31 cellular contexts compared by ENCODE assay signal in genomic region chr6:25387921-25388320, GRCh38.
DNase-seq lines count a peak whose midpoint lies in the region; ATAC-seq and FAIRE-seq lines count a peak whose summit lies in the region.
"Had no signal": no experiment of that assay in that cellular context is flagged by ENCODE, and none has a peak within 500 bp of the region (broad histone marks: within the 10 kb centered on the region; RNA-seq: fewer than 3 reads in every experiment).

No MANE protein-coding gene starts in this region.

- no peak overlapping the region for H4K91ac ChIP-seq in trophoblast cell (ENCODE audit: low read depth, low read length)

- no peak overlapping the region for H2BK12ac ChIP-seq in trophoblast cell (ENCODE audit: low read length)

- no peak overlapping the region for H3K18ac ChIP-seq in trophoblast cell (ENCODE audit: low read length)

- H3K9ac ChIP-seq in trophoblast cell (ENCODE audit: low read length) = no peak overlapping the region

- H2BK5ac ChIP-seq in trophoblast cell (ENCODE audit: low read depth, low read length, poor library complexity) = no peak overlapping the region

- H3K23ac ChIP-seq in trophoblast cell (ENCODE audit: low read length) = no peak overlapping the region

- no peaks in the 10 kb centered on the region for H3K4me1 ChIP-seq in trophoblast cell (ENCODE audit: control insufficient read depth in 1 of 2, insufficient read depth in 2 of 2, low read length in 2 of 2)
- H3K4me1 ChIP-seq: BE2C, prostate gland had no signal

- H3K36me3 ChIP-seq in trophoblast cell (ENCODE audit: control insufficient read depth in 1 of 2, insufficient read depth in 2 of 2, low read length in 2 of 2) = no peaks in the 10 kb centered on the region
- H3K36me3 ChIP-seq: ascending aorta, BE2C, esophagus muscularis mucosa, prostate gland, upper lobe of right lung had no signal

- H4K8ac ChIP-seq in trophoblast cell (ENCODE audit: low read depth, low read length) = no peak overlapping the region

- H3K27me3 ChIP-seq in trophoblast cell (ENCODE audit: insufficient read depth, low read length) = no peaks in the 10 kb centered on the region
- H3K27me3 ChIP-seq: ascending aorta, BE2C, esophagus muscularis mucosa, foreskin keratinocyte, upper lobe of right lung had no signal

- no peaks in the 10 kb centered on the region for H3K27me3 Mint-ChIP-seq in central memory CD8-positive, alpha-beta T cell
- H3K27me3 Mint-ChIP-seq: activated naive CD8-positive, alpha-beta T cell treated with anti-CD3 and anti-CD28 coated beads, Interleukin-2, amount 10 ng/mL, durations not matched to agents 7 days and 5 days; activated T-cell treated with anti-CD3 and anti-CD28 coated beads, Interleukin-2, amount 50 U/mL, for 24 hours; dendritic cell treated with granulocyte-macrophage colony-stimulating factor and Interleukin-4, amounts not matched to agents 40 ng/mL and 50 ng/mL, for 4 days had no signal

- no peak overlapping the region for H4K12ac ChIP-seq in trophoblast cell (ENCODE audit: low read depth, low read length)

- no peaks in the 10 kb centered on the region for H3K9me3 ChIP-seq in trophoblast cell (ENCODE audit: insufficient read depth, low read depth, low read length)
- H3K9me3 ChIP-seq: ascending aorta, BE2C, esophagus muscularis mucosa, prostate gland, upper lobe of right lung had no signal

- H3K9me3 Mint-ChIP-seq in central memory CD8-positive, alpha-beta T cell = no peaks in the 10 kb centered on the region
- H3K9me3 Mint-ChIP-seq: activated T-cell treated with anti-CD3 and anti-CD28 coated beads, Interleukin-2, amount 50 U/mL, for 24 hours; GM23338; HFFc6; stimulated activated effector memory CD8-positive, alpha-beta T cell treated with anti-CD3 and anti-CD28 coated beads, Interleukin-12 subunit alpha, Interleukin-12 subunit beta, amount 100 ng/mL, for 72 hours had no signal

- ATAC-seq in GM18502 (IDR thresholded peaks at IDR 0.05; ENCODE audit: poor library complexity, unreplicated experiment) (peak; percentile 16), GM21619 (IDR thresholded peaks at IDR 0.05; ENCODE audit: unreplicated experiment) (peak; percentile 23), HG03378 (IDR thresholded peaks at IDR 0.05; ENCODE audit: unreplicated experiment) (peak; percentile 14)
- no peak for ATAC-seq in central memory CD8-positive, alpha-beta T cell (replicated peaks; ENCODE audit: extremely low read depth, poor library complexity, severe bottlenecking)
- ATAC-seq: GM23338; sciatic nerve; stimulated activated effector memory CD8-positive, alpha-beta T cell treated with anti-CD3 and anti-CD28 coated beads, Interleukin-12 subunit alpha, Interleukin-12 subunit beta, amount 100 ng/mL, for 72 hours; upper lobe of right lung had no signal

- H2BK120ac ChIP-seq in trophoblast cell (ENCODE audit: insufficient read depth, low read length, poor library complexity) = no peak overlapping the region

- H2AFZ ChIP-seq in trophoblast cell (ENCODE audit: insufficient read depth, low read length, poor library complexity) = no peak overlapping the region
- H2AFZ ChIP-seq: GM23338 had no signal

- WGBS in trophoblast cell (ENCODE audit: extremely low coverage, insufficient coverage, insufficient read length) = no CpG with 5 or more reads among the region's 2 CpGs

- no peak overlapping the region for H3K4me2 ChIP-seq in trophoblast cell (ENCODE audit: low read length)
- H3K4me2 ChIP-seq: GM23338 had no signal

- H3K4me1 Mint-ChIP-seq in central memory CD8-positive, alpha-beta T cell = peaks cover 6% of the 10 kb centered on the region

- no peak for DNase-seq in central memory CD8-positive, alpha-beta T cell (ENCODE audit: low spot score in 2 of 2)
- DNase-seq in OCI-M1 (lab: John Stamatoyannopoulos, UW) (no peak), COR-L47 (lab: John Stamatoyannopoulos, UW) (no peak), frontal cortex (ENCODE audit: low spot score in 2 of 2) (no peak), trophoblast cell (no peak)
- DNase-seq: activated CD4-positive, alpha-beta T cell treated with anti-CD3 and anti-CD28 coated beads for 4 hours; activated gamma-delta T cell; activated naive CD8-positive, alpha-beta T cell treated with anti-CD3 and anti-CD28 coated beads, Interleukin-2, amount 10 ng/mL, durations not matched to agents 7 days and 5 days; activated T-cell treated with anti-CD3 and anti-CD28 coated beads, Interleukin-2, amount 50 U/mL, for 24 hours; BE2C; caudate nucleus; foreskin keratinocyte; HFFc6; KG1; NCI-H1694; NCI-H2171 treated with DMSO at 0.1 percent for 48 hours; NCI-H510A treated with DMSO at 0.1 percent for 48 hours; SHP77 treated with DMSO at 0.1 percent for 48 hours; stimulated activated CD4-positive, alpha-beta T cell treated with anti-CD3 and anti-CD28 coated beads, Interleukin-12 subunit alpha, Interleukin-12 subunit beta, amount 100 ng/mL, for 4 hours; stimulated activated CD4-positive, alpha-beta T cell treated with anti-CD3 and anti-CD28 coated beads, Interleukin-4, amount 100 ng/mL, for 24 hours; upper lobe of right lung had no signal

- H3K27ac ChIP-seq in trophoblast cell (ENCODE audit: low read depth, low read length) = no peak overlapping the region
- H3K27ac ChIP-seq: esophagus muscularis mucosa, prostate gland, upper lobe of right lung had no signal

- H3K4me3 Mint-ChIP-seq in central memory CD8-positive, alpha-beta T cell = no peak overlapping the region
- H3K4me3 Mint-ChIP-seq: activated naive CD8-positive, alpha-beta T cell treated with anti-CD3 and anti-CD28 coated beads, Interleukin-2, amount 10 ng/mL, durations not matched to agents 7 days and 5 days; activated T-cell treated with anti-CD3 and anti-CD28 coated beads, Interleukin-2, amount 50 U/mL, for 24 hours; dendritic cell treated with granulocyte-macrophage colony-stimulating factor and Interleukin-4, amounts not matched to agents 40 ng/mL and 50 ng/mL, for 4 days; GM23338; HFFc6; stimulated activated effector memory CD8-positive, alpha-beta T cell treated with anti-CD3 and anti-CD28 coated beads, Interleukin-12 subunit alpha, Interleukin-12 subunit beta, amount 100 ng/mL, for 72 hours had no signal

- no peak overlapping the region for H2AK5ac ChIP-seq in trophoblast cell (ENCODE audit: low read length)

- no peak overlapping the region for H3K4ac ChIP-seq in trophoblast cell (ENCODE audit: low read depth, low read length)

- peaks cover 1% of the 10 kb centered on the region for H3K36me3 Mint-ChIP-seq in central memory CD8-positive, alpha-beta T cell (ENCODE audit: insufficient read depth)
- H3K36me3 Mint-ChIP-seq: stimulated activated effector memory CD8-positive, alpha-beta T cell treated with anti-CD3 and anti-CD28 coated beads, Interleukin-12 subunit alpha, Interleukin-12 subunit beta, amount 100 ng/mL, for 72 hours had no signal

- H3K4me3 ChIP-seq in trophoblast cell (ENCODE audit: low read depth, low read length) = no peak overlapping the region
- H3K4me3 ChIP-seq: ascending aorta, esophagus muscularis mucosa, GM23338, prostate gland, upper lobe of right lung had no signal

- H3K14ac ChIP-seq in trophoblast cell (ENCODE audit: low read length) = no peak overlapping the region

- FAIRE-seq in frontal cortex (lab: Jason Lieb, UNC) = no peak

- peak overlapping the region; percentile 4 for H3K27ac Mint-ChIP-seq in central memory CD8-positive, alpha-beta T cell (ENCODE audit: low read depth)
- H3K27ac Mint-ChIP-seq: activated naive CD8-positive, alpha-beta T cell treated with anti-CD3 and anti-CD28 coated beads, Interleukin-2, amount 10 ng/mL, durations not matched to agents 7 days and 5 days; activated T-cell treated with anti-CD3 and anti-CD28 coated beads, Interleukin-2, amount 50 U/mL, for 24 hours; dendritic cell treated with granulocyte-macrophage colony-stimulating factor and Interleukin-4, amounts not matched to agents 40 ng/mL and 50 ng/mL, for 4 days; GM23338; HFFc6; stimulated activated effector memory CD8-positive, alpha-beta T cell treated with anti-CD3 and anti-CD28 coated beads, Interleukin-12 subunit alpha, Interleukin-12 subunit beta, amount 100 ng/mL, for 72 hours had no signal

- H3K79me1 ChIP-seq in trophoblast cell (ENCODE audit: low read length) = no peaks in the 10 kb centered on the region

- H3K79me2 ChIP-seq in trophoblast cell (ENCODE audit: control insufficient read depth, insufficient read depth, low read length, poor library complexity) = no peaks in the 10 kb centered on the region
